Comparison of ENCODE assay signal across 30 cellular contexts in genomic region chrX:129840334-129840733, GRCh38. TPM values are rescaled to one million over a fixed set of nuclear protein-coding genes. Genes with fewer than 3 reads are reported as not detected.
DNase-seq lines count a peak whose midpoint lies in the region; ATAC-seq and TF ChIP-seq lines count a peak whose summit lies in the region.
"Had no signal": no experiment of that assay in that cellular context is flagged by ENCODE, and none has a peak within 500 bp of the region (broad histone marks: within the 10 kb centered on the region; RNA-seq: fewer than 3 reads in every experiment).

No MANE protein-coding gene starts in this region.

- H3K27me3 ChIP-seq in GM23338 (ENCODE audit: insufficient read depth) (no peaks in the 10 kb centered on the region), adipocyte (replicated peaks; ENCODE audit: control insufficient read depth, insufficient read depth, low read length) (peaks cover 11% of the 10 kb centered on the region), fibroblast of lung (ENCODE audit: control insufficient read depth, insufficient read depth, low read length) (no peaks in the 10 kb centered on the region)
- H3K27me3 ChIP-seq: body of pancreas, gastroesophageal sphincter, pancreas, thyroid gland had no signal

- ATAC-seq in GM23338 = no peak
- ATAC-seq in GM18867 (IDR thresholded peaks at IDR 0.05; ENCODE audit: unreplicated experiment) = no peak
- ATAC-seq: body of pancreas, gastroesophageal sphincter, GM12878, HCT116, pancreas, sciatic nerve had no signal

- DNase-seq in GM23338 (ENCODE audit: low spot score) (peak; percentile 1), adipocyte (ENCODE audit: low read depth) (no peak), fibroblast of lung (ENCODE audit: low read depth in 2 of 2) (peak in 1 of 2 donors; percentile 46), progenitor cell of endocrine pancreas (ENCODE audit: low spot score, unreplicated experiment) (no peak), GM19238 (ENCODE audit: insufficient read length, low spot score) (no peak), NOMO-1 (lab: John Stamatoyannopoulos, UW; ENCODE audit: unreplicated experiment in 2 of 2) (no peak)
- no peak for DNase-seq in activated naive CD8-positive, alpha-beta T cell treated with anti-CD3 and anti-CD28 coated beads for 36 hours
- DNase-seq: activated CD4-positive, CD25-positive, alpha-beta regulatory T cell treated with anti-CD3 and anti-CD28 coated beads, Interleukin-2, amount 50 U/mL, for 72 hours; activated CD8-positive, alpha-beta memory T cell treated with anti-CD3 and anti-CD28 coated beads for 24 hours; activated naive CD4-positive, alpha-beta T cell treated with anti-CD3 and anti-CD28 coated beads, Interleukin-2, amount 50 U/mL, for 16 hours; activated T-cell treated with anti-CD3 and anti-CD28 coated beads, Interleukin-2, amount 50 U/mL, for 48 hours; body of pancreas; CD4-positive, alpha-beta T cell; Kasumi-1; kidney; naive B cell; NCI-H1092; NCI-H2081; NCI-H446; pancreas; T-helper 9 cell; thyroid gland had no signal

- H3K27ac ChIP-seq in GM23338 (ENCODE audit: low read depth) (no peak overlapping the region), fibroblast of lung (ENCODE audit: insufficient read depth, low read length) (no peak overlapping the region)
- H3K27ac ChIP-seq: body of pancreas, epithelial cell of prostate, gastroesophageal sphincter, pancreas, thyroid gland had no signal

- no peaks in the 10 kb centered on the region; the same call in 1 of the 2 replicates for H4K20me1 ChIP-seq in GM23338 (replicated peaks; ENCODE audit: insufficient read depth)
- H4K20me1 ChIP-seq in fibroblast of lung (ENCODE audit: control insufficient read depth, extremely low read depth, insufficient read depth, low read length) = no peaks in the 10 kb centered on the region

- H3K9me3 ChIP-seq in adipocyte (ENCODE audit: control insufficient read depth, low read length) (no peaks in the 10 kb centered on the region), fibroblast of lung (ENCODE audit: control insufficient read depth, insufficient read depth, low read depth, low read length) (no peaks in the 10 kb centered on the region)
- H3K9me3 ChIP-seq: body of pancreas, gastroesophageal sphincter, pancreas, thyroid gland had no signal

- H3K79me2 ChIP-seq in GM23338 (replicated peaks; ENCODE audit: insufficient read depth) (peaks cover 26% of the 10 kb centered on the region), fibroblast of lung (ENCODE audit: control insufficient read depth, insufficient read depth, low read length) (peaks cover 7% of the 10 kb centered on the region)

- H3K9me2 ChIP-seq in GM23338 (ENCODE audit: insufficient read depth) = no peaks in the 10 kb centered on the region

- H3K4me1 ChIP-seq in GM23338 (ENCODE audit: insufficient read depth) (no peaks in the 10 kb centered on the region; the same call in 1 of the 2 replicates), adipocyte (ENCODE audit: control insufficient read depth, insufficient read depth, low read length) (peaks cover 23% of the 10 kb centered on the region), fibroblast of lung (ENCODE audit: control insufficient read depth, extremely low read depth, insufficient read depth, low read length) (no peaks in the 10 kb centered on the region)
- H3K4me1 ChIP-seq: thyroid gland had no signal

- H3K4me3 ChIP-seq in GM23338 (no peak overlapping the region), adipocyte (ENCODE audit: low read length) (peak overlapping the region; percentile 66), fibroblast of lung (replicated peaks in 1 of 4; ENCODE audit: control extremely low read depth in 1 of 4, insufficient read depth in 1 of 4, low read depth in 3 of 4, low read length in 4 of 4) (peak overlapping the region in 2 of 4 experiments; percentile 28 to 35)
- H3K4me3 ChIP-seq: body of pancreas, GM12878, pancreas, thyroid gland had no signal

- peaks cover 7% of the 10 kb centered on the region; the same call in 2 of the 3 replicates for H3K36me3 Mint-ChIP-seq in GM23338 (ENCODE audit: low read depth)
- H3K36me3 Mint-ChIP-seq in progenitor cell of endocrine pancreas (ENCODE audit: insufficient read depth) = peaks cover 8% of the 10 kb centered on the region
- peaks cover 11% of the 10 kb centered on the region for H3K36me3 Mint-ChIP-seq in activated naive CD8-positive, alpha-beta T cell treated with anti-CD3 and anti-CD28 coated beads for 36 hours
- H3K36me3 Mint-ChIP-seq: naive B cell had no signal

- H2AFZ ChIP-seq in GM23338 (no peak overlapping the region), fibroblast of lung (ENCODE audit: low read length) (no peak overlapping the region)

- H3K4me2 ChIP-seq in GM23338 (no peak overlapping the region), fibroblast of lung (ENCODE audit: extremely low read depth, insufficient read depth, low read length) (peak overlapping the region; percentile 19)

- H3K27me3 Mint-ChIP-seq in GM23338 (ENCODE audit: insufficient read depth, low read depth, poor library complexity) (peaks cover 2% of the 10 kb centered on the region), progenitor cell of endocrine pancreas (no peaks in the 10 kb centered on the region)
- no peaks in the 10 kb centered on the region for H3K27me3 Mint-ChIP-seq in activated naive CD8-positive, alpha-beta T cell treated with anti-CD3 and anti-CD28 coated beads for 36 hours
- H3K27me3 Mint-ChIP-seq: CD4-positive, alpha-beta T cell; dendritic cell treated with granulocyte-macrophage colony-stimulating factor and Interleukin-4, amounts not matched to agents 40 ng/mL and 50 ng/mL, for 4 days had no signal

- H3K4me3 Mint-ChIP-seq in GM23338 (no peak overlapping the region), progenitor cell of endocrine pancreas (ENCODE audit: low read depth) (peak overlapping the region; percentile 19)
- H3K4me3 Mint-ChIP-seq in activated naive CD8-positive, alpha-beta T cell treated with anti-CD3 and anti-CD28 coated beads for 36 hours = no peak overlapping the region
- H3K4me3 Mint-ChIP-seq: CD4-positive, alpha-beta T cell; dendritic cell treated with granulocyte-macrophage colony-stimulating factor and Interleukin-4, amounts not matched to agents 40 ng/mL and 50 ng/mL, for 4 days; memory B cell had no signal

- H3K36me3 ChIP-seq in GM23338 (ENCODE audit: insufficient read depth) (no peaks in the 10 kb centered on the region), adipocyte (ENCODE audit: control insufficient read depth, insufficient read depth, low read length, severe bottlenecking) (peaks cover 24% of the 10 kb centered on the region), fibroblast of lung (ENCODE audit: control insufficient read depth, insufficient read depth, low read length) (no peaks in the 10 kb centered on the region)
- H3K36me3 ChIP-seq: gastroesophageal sphincter, pancreas, thyroid gland had no signal

- H3K9ac ChIP-seq in adipocyte (ENCODE audit: low read length) = peak overlapping the region; percentile 38
- H3K9ac ChIP-seq in fibroblast of lung (ENCODE audit: insufficient read depth, low read length) = no peak overlapping the region

- H3K4me1 Mint-ChIP-seq in GM23338 (peaks cover 21% of the 10 kb centered on the region), progenitor cell of endocrine pancreas (ENCODE audit: low read depth) (peaks cover 14% of the 10 kb centered on the region)
- peaks cover 25% of the 10 kb centered on the region for H3K4me1 Mint-ChIP-seq in activated naive CD8-positive, alpha-beta T cell treated with anti-CD3 and anti-CD28 coated beads for 36 hours

- peak overlapping the region; percentile 52; the same call in 1 of the 2 replicates for H3K27ac Mint-ChIP-seq in GM23338
- no peak overlapping the region for H3K27ac Mint-ChIP-seq in progenitor cell of endocrine pancreas
- H3K27ac Mint-ChIP-seq in activated naive CD8-positive, alpha-beta T cell treated with anti-CD3 and anti-CD28 coated beads for 36 hours = no peak overlapping the region
- H3K27ac Mint-ChIP-seq: CD4-positive, alpha-beta T cell; dendritic cell treated with granulocyte-macrophage colony-stimulating factor and Interleukin-4, amounts not matched to agents 40 ng/mL and 50 ng/mL, for 4 days; memory B cell had no signal

- H3K9me3 Mint-ChIP-seq in GM23338 = no peaks in the 10 kb centered on the region
- H3K9me3 Mint-ChIP-seq in progenitor cell of endocrine pancreas (ENCODE audit: low read depth) = peaks cover 8% of the 10 kb centered on the region
- H3K9me3 Mint-ChIP-seq in activated naive CD8-positive, alpha-beta T cell treated with anti-CD3 and anti-CD28 coated beads for 36 hours = no peaks in the 10 kb centered on the region
- H3K9me3 Mint-ChIP-seq: CD4-positive, alpha-beta T cell; dendritic cell treated with granulocyte-macrophage colony-stimulating factor and Interleukin-4, amounts not matched to agents 40 ng/mL and 50 ng/mL, for 4 days; memory B cell had no signal

- TF ChIP-seq CTCF in GM23338 (conservative IDR thresholded peaks at IDR 0.05; ENCODE audit: low read depth in 2 of 2) = no peak
- TF ChIP-seq CTCF in fibroblast of lung (conservative IDR thresholded peaks at IDR 0.05 in 1 of 2, IDR thresholded peaks at IDR 0.05 in 1 of 2; ENCODE audit: low read depth in 1 of 2, low read length in 2 of 2) = peak in 1 of 2 donors; percentile 20
- TF ChIP-seq CTCF in progenitor cell of endocrine pancreas (IDR thresholded peaks at IDR 0.05; ENCODE audit: unreplicated experiment) = no peak

- H3F3A ChIP-seq in GM23338 (replicated peaks; ENCODE audit: low read depth) = no peaks in the 10 kb centered on the region

TF ChIP-seq in GM23338, 12 proteins besides CTCF, POLR2A, EP300 and RAD21 (continues in another document):
- TF ChIP-seq ZNF114 (CRISPR knock-in tag; IDR thresholded peaks at IDR 0.05) (no peak), ETS1 (IDR thresholded peaks at IDR 0.05) (no peak), EZH2phosphoT487 (IDR thresholded peaks at IDR 0.05; ENCODE audit: unreplicated experiment) (no peak), NANOG (IDR thresholded peaks at IDR 0.05; ENCODE audit: borderline replicate concordance) (no peak)

RNA-seq across cellular contexts. Expression of gene ZDHHC9, which starts 3.4 kb away (rescaled TPM):
- total RNA-seq in GM23338 (2014; rRNA removed; shearing (Covaris generic)) = 17.6 and 19.1 TPM in 2 replicates
- polyA plus RNA-seq in GM23338 (2016; fragmentation: Nextera tagmentation; extraction: Ambion mirVana) (14.2 and 15.0 TPM in 2 replicates), fibroblast of lung (38.2 and 38.4 TPM in 2 replicates)
- total RNA-seq in fibroblast of lung (13.6 and 21.8 TPM in 2 replicates), progenitor cell of endocrine pancreas (34.0 and 34.7 TPM in 2 replicates)
- polyA plus RNA-seq in fibroblast of lung (2012) = 24.0 and 24.2 TPM in 2 replicates
- polyA minus RNA-seq in fibroblast of lung (ENCODE audit: low replicate concordance) = 32.7 and 49.5 TPM in 2 replicates
- total RNA-seq in activated naive CD8-positive, alpha-beta T cell treated with anti-CD3 and anti-CD28 coated beads for 36 hours = 10 to 100 TPM; 10.9 to 12.8 TPM
